In genomic region chr11:65095427-65095826, GRCh38 we compare ENCODE assay signal across 1 cellular context.
TF ChIP-seq lines count a peak whose summit lies in the region.

No MANE protein-coding gene starts in this region.

TF ChIP-seq in GM12878, 131 proteins besides CTCF, POLR2A, EP300 and RAD21:
- TF ChIP-seq ATF2 (IDR thresholded peaks at IDR 0.05; ENCODE audit: low read length) (no peak), SMAD5 (IDR thresholded peaks at IDR 0.05; ENCODE audit: low read depth) (no peak), CBX3 (IDR thresholded peaks at IDR 0.05; ENCODE audit: borderline replicate concordance, low read depth) (no peak), SMC3 (IDR thresholded peaks at IDR 0.05; ENCODE audit: borderline replicate concordance, low read length) (no peak), PAX5 (IDR thresholded peaks at IDR 0.05; ENCODE audit: borderline replicate concordance, low read depth, low read length) (no peak), POLR2AphosphoS2 (IDR thresholded peaks at IDR 0.05; ENCODE audit: low read depth, low read length) (no peak), SMARCA5 (IDR thresholded peaks at IDR 0.05) (no peak), BACH1 (IDR thresholded peaks at IDR 0.05; ENCODE audit: borderline replicate concordance) (no peak), IRF4 (IDR thresholded peaks at IDR 0.05; ENCODE audit: low read depth, low read length) (no peak), SKIL (IDR thresholded peaks at IDR 0.05; ENCODE audit: low read depth, poor library complexity, severe bottlenecking) (no peak), ASH2L (IDR thresholded peaks at IDR 0.05; ENCODE audit: borderline replicate concordance, low read depth) (no peak), ZBTB4 (CRISPR knock-in tag; IDR thresholded peaks at IDR 0.05) (no peak), ETV6 (conservative IDR thresholded peaks at IDR 0.05 in 1 of 2, IDR thresholded peaks at IDR 0.05 in 1 of 2; ENCODE audit: borderline replicate concordance in 1 of 2, low read depth in 1 of 2) (no peak), HDAC2 (IDR thresholded peaks at IDR 0.05) (no peak)
